ENCODE assay signal across 28 cellular contexts in the genomic region with DNA sequence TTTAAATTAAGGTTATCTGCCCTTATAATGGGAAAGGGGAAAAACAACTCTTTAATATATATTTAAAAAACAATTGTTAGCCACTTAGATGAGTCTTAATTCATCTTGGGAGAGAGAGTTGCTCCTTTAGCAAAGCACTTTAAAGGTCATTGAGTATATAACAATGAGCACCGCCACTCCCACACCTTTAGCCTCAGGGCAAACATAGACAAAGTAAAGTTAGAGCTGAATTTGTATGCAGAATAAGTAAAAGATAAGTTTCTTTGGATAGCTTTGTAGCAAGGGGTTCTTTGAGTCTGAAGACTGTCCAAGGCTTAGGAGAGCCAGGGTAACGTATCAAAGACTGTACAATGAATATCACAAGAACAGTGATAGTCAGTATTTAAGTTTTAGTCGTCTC.
"Had no signal": no experiment of that assay in that cellular context is flagged by ENCODE, and none has a peak within 500 bp of the region (broad histone marks: within the 10 kb centered on the region; RNA-seq: fewer than 3 reads in every experiment).

No MANE protein-coding gene starts in this region.

- H3K4me3 ChIP-seq: breast epithelium, MG63, PC-9, SK-N-MC had no signal

- H3K4me1 ChIP-seq: breast epithelium had no signal

- FAIRE-seq: TTC549 had no signal

- ATAC-seq: activated CD8-positive, alpha-beta memory T cell treated with anti-CD3 and anti-CD28 coated beads, Interleukin-2, amount 10 ng/mL, durations not matched to agents 7 days and 5 days; T-cell had no signal

- H3K36me3 ChIP-seq: breast epithelium, MG63 had no signal

- H3K27ac ChIP-seq: breast epithelium, KMS-11, PC-9, SK-N-MC had no signal

- DNase-seq: activated B cell treated with CpG ODN at 0.5 μM for 24 hours; activated CD4-positive, alpha-beta T cell treated with anti-CD3 and anti-CD28 coated beads for 1 hour; activated CD4-positive, alpha-beta T cell treated with anti-CD3 and anti-CD28 coated beads, Interleukin-2, amount 10 ng/mL, durations not matched to agents 24 days and 14 days; activated CD4-positive, alpha-beta T cell treated with anti-CD3 and anti-CD28 coated beads, Interleukin-2, amount 50 U/mL, for 48 hours; activated CD8-positive, alpha-beta memory T cell treated with anti-CD3 and anti-CD28 coated beads, Interleukin-2, amount 10 ng/mL, durations not matched to agents 7 days and 5 days; activated effector memory CD4-positive, alpha-beta T cell treated with Interleukin-2 at 50 U/mL for 16 hours; activated naive CD4-positive, alpha-beta T cell; activated T-cell treated with anti-CD3 and anti-CD28 coated beads, Interleukin-2, amount 50 U/mL, for 24 hours; aorta; central memory CD4-positive, alpha-beta T cell; MG63; MV-4-11; NCI-H1092 treated with DMSO at 0.1 percent for 48 hours; NCI-H1417 treated with DMSO at 0.1 percent for 48 hours; NCI-H1694; NCI-H2029; NCI-H2107; NCI-H510A treated with DMSO at 0.1 percent for 48 hours; T-cell; T-helper 2 cell; T1000 had no signal

- H3K4me2 ChIP-seq: KMS-11, PC-9 had no signal

- H3K27me3 Mint-ChIP-seq: activated B cell treated with CpG ODN at 0.5 μM for 24 hours; activated CD4-positive, alpha-beta T cell treated with anti-CD3 and anti-CD28 coated beads, Interleukin-2, amount 10 ng/mL, durations not matched to agents 24 days and 14 days; activated CD8-positive, alpha-beta memory T cell treated with anti-CD3 and anti-CD28 coated beads, Interleukin-2, amount 10 ng/mL, durations not matched to agents 7 days and 5 days; activated naive CD4-positive, alpha-beta T cell treated with anti-CD3 and anti-CD28 coated beads, Interleukin-2, amount 50 U/mL, for 24 hours; activated T-cell treated with anti-CD3 and anti-CD28 coated beads, Interleukin-2, amount 50 U/mL, for 24 hours; T-cell had no signal

- H3K36me3 Mint-ChIP-seq: activated CD8-positive, alpha-beta memory T cell treated with anti-CD3 and anti-CD28 coated beads, Interleukin-2, amount 10 ng/mL, durations not matched to agents 7 days and 5 days; activated naive CD4-positive, alpha-beta T cell treated with anti-CD3 and anti-CD28 coated beads, Interleukin-2, amount 50 U/mL, for 24 hours; T-cell had no signal

- H3K9me3 ChIP-seq: breast epithelium, MG63 had no signal

- H3K27ac Mint-ChIP-seq: activated B cell treated with CpG ODN at 0.5 μM for 24 hours; activated CD4-positive, alpha-beta T cell treated with anti-CD3 and anti-CD28 coated beads, Interleukin-2, amount 10 ng/mL, durations not matched to agents 24 days and 14 days; activated CD8-positive, alpha-beta memory T cell treated with anti-CD3 and anti-CD28 coated beads, Interleukin-2, amount 10 ng/mL, durations not matched to agents 7 days and 5 days; activated naive CD4-positive, alpha-beta T cell treated with anti-CD3 and anti-CD28 coated beads, Interleukin-2, amount 50 U/mL, for 24 hours; activated T-cell treated with anti-CD3 and anti-CD28 coated beads, Interleukin-2, amount 50 U/mL, for 24 hours; activated T-helper 1 cell treated with anti-CD3 and anti-CD28 coated beads, Interleukin-12 subunit alpha, Interleukin-12 subunit beta, Interleukin-2, Interleukin-4 antibody, amounts not matched to agents 30 ng/mL and 10 ng/mL and 1 ng/mL, durations not matched to agents 14 hours and 24 hours and 36 hours; T-cell had no signal

- H3K9ac ChIP-seq: KMS-11 had no signal

- H3K27me3 ChIP-seq: breast epithelium had no signal

- H3K4me3 Mint-ChIP-seq: activated B cell treated with CpG ODN at 0.5 μM for 24 hours; activated CD4-positive, alpha-beta T cell treated with anti-CD3 and anti-CD28 coated beads, Interleukin-2, amount 10 ng/mL, durations not matched to agents 24 days and 14 days; activated CD8-positive, alpha-beta memory T cell treated with anti-CD3 and anti-CD28 coated beads, Interleukin-2, amount 10 ng/mL, durations not matched to agents 7 days and 5 days; activated naive CD4-positive, alpha-beta T cell treated with anti-CD3 and anti-CD28 coated beads, Interleukin-2, amount 50 U/mL, for 24 hours; activated T-cell treated with anti-CD3 and anti-CD28 coated beads, Interleukin-2, amount 50 U/mL, for 24 hours; activated T-helper 1 cell treated with anti-CD3 and anti-CD28 coated beads, Interleukin-12 subunit alpha, Interleukin-12 subunit beta, Interleukin-2, Interleukin-4 antibody, amounts not matched to agents 30 ng/mL and 10 ng/mL and 1 ng/mL, durations not matched to agents 14 hours and 24 hours and 36 hours; T-cell had no signal

- H3K4me1 Mint-ChIP-seq: activated B cell treated with CpG ODN at 0.5 μM for 24 hours; activated CD4-positive, alpha-beta T cell treated with anti-CD3 and anti-CD28 coated beads, Interleukin-2, amount 10 ng/mL, durations not matched to agents 24 days and 14 days; activated CD8-positive, alpha-beta memory T cell treated with anti-CD3 and anti-CD28 coated beads, Interleukin-2, amount 10 ng/mL, durations not matched to agents 7 days and 5 days; activated naive CD4-positive, alpha-beta T cell treated with anti-CD3 and anti-CD28 coated beads, Interleukin-2, amount 50 U/mL, for 24 hours; T-cell had no signal
